17 cellular contexts compared by ENCODE assay signal in the genomic region with DNA sequence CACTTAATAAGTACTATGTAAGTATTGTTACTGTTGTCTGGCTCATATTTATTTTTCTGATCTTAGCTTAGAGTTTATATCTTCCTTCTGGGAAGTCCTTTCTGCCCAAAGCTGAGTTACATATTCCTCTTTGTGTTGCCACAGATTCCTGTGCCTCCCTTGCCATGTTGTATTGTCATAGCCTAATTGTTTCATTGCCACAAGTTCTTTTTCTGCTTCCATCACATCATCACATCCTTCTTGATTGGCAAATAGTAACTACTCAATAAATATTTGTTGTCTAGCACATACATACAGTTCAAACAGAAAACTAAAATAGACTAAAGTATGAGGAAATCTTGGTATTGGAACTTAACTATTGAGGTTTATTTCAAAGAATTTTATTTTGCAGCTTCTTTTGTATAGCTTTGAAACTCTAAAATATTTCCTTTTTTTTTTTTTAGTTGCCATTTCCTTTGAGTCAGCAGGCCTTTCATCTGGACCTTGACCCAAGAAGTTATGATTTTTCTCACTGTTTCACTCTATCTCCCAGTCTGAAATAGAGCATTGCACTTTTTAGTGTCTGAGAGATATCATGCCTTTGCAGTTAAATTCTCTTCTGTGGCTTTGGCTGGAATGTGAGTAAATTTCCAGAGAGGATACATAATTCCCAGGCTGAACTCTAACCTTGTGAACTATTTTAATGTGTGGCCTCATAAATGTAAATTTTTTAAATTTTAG.
DNase-seq lines count a peak whose midpoint lies in the region; ATAC-seq and TF ChIP-seq lines count a peak whose summit lies in the region.
"Had no signal": no experiment of that assay in that cellular context is flagged by ENCODE, and none has a peak within 500 bp of the region (broad histone marks: within the 10 kb centered on the region; RNA-seq: fewer than 3 reads in every experiment).

No MANE protein-coding gene starts in this region.

- H3K27me3 ChIP-seq in CD8-positive, alpha-beta T cell (ENCODE audit: insufficient read depth, low read length), result no peaks in the 10 kb centered on the region
- H3K27me3 ChIP-seq in KMS-11 (ENCODE audit: insufficient read depth, low read depth), result no peaks in the 10 kb centered on the region
- no peaks in the 10 kb centered on the region for H3K27me3 ChIP-seq in naive thymus-derived CD4-positive, alpha-beta T cell (ENCODE audit: control insufficient read depth in 2 of 2, insufficient read depth in 2 of 2, low read length in 2 of 2)
- H3K27me3 ChIP-seq: dorsolateral prefrontal cortex, foreskin keratinocyte, upper lobe of left lung had no signal

- no peak overlapping the region for H3K9ac ChIP-seq in KMS-11

- H3K27ac Mint-ChIP-seq in CD8-positive, alpha-beta T cell, result peak overlapping the region; percentile 72
- H3K27ac Mint-ChIP-seq in naive thymus-derived CD4-positive, alpha-beta T cell, result peak overlapping the region in 8 of 9 donors; percentile 17 to 79 (median 57)

- H3K36me3 ChIP-seq in CD8-positive, alpha-beta T cell (ENCODE audit: insufficient read depth, low read length), result no peaks in the 10 kb centered on the region
- no peaks in the 10 kb centered on the region for H3K36me3 ChIP-seq in KMS-11 (ENCODE audit: insufficient read depth)
- H3K36me3 ChIP-seq in naive thymus-derived CD4-positive, alpha-beta T cell (ENCODE audit: control insufficient read depth in 2 of 3, insufficient read depth in 3 of 3, low read length in 3 of 3), result no peaks in the 10 kb centered on the region
- H3K36me3 ChIP-seq: upper lobe of left lung had no signal

- intact Hi-C loops in CD8-positive, alpha-beta T cell (cut with DNase I, micrococcal nuclease), result no loop called here
- intact Hi-C loops in naive thymus-derived CD4-positive, alpha-beta T cell (cut with micrococcal nuclease), result no loop called here

- H3K9me3 ChIP-seq in CD8-positive, alpha-beta T cell (ENCODE audit: low read length), result no peaks in the 10 kb centered on the region
- H3K9me3 ChIP-seq in naive thymus-derived CD4-positive, alpha-beta T cell (ENCODE audit: control insufficient read depth in 2 of 3, low read length in 3 of 3), result no peaks in the 10 kb centered on the region
- H3K9me3 ChIP-seq: upper lobe of left lung had no signal

- H3K27me3 Mint-ChIP-seq in CD8-positive, alpha-beta T cell (ENCODE audit: low read depth), result no peaks in the 10 kb centered on the region
- no peaks in the 10 kb centered on the region for H3K27me3 Mint-ChIP-seq in naive thymus-derived CD4-positive, alpha-beta T cell

- H4K20me1 ChIP-seq in KMS-11 (ENCODE audit: insufficient read depth), result peaks cover 18% of the 10 kb centered on the region

- ATAC-seq in CD8-positive, alpha-beta T cell, result no peak
- ATAC-seq in naive thymus-derived CD4-positive, alpha-beta T cell, result no peak
- ATAC-seq: foreskin keratinocyte had no signal

- H3K4me3 ChIP-seq in CD8-positive, alpha-beta T cell (ENCODE audit: low read depth, low read length), result no peak overlapping the region
- no peak overlapping the region for H3K4me3 ChIP-seq in KMS-11 (IDR thresholded peaks at IDR 0.05; ENCODE audit: insufficient read depth, low read depth, low read length)
- no peak overlapping the region for H3K4me3 ChIP-seq in naive thymus-derived CD4-positive, alpha-beta T cell (ENCODE audit: low read length)
- H3K4me3 ChIP-seq: dorsolateral prefrontal cortex, PC-9, upper lobe of left lung had no signal

- H3K79me2 ChIP-seq in KMS-11 (ENCODE audit: insufficient read depth, low read depth), result peaks cover 96% of the 10 kb centered on the region

- CTCF ChIA-PET in CD8-positive, alpha-beta T cell (lab: Charles Lee), result interaction anchor here (1.7 kb wide), 1 partner anchor 95 kb away, joined by 4 read pairs; no protein-coding TSS in a partner anchor
- CTCF ChIA-PET in naive thymus-derived CD4-positive, alpha-beta T cell (lab: Charles Lee), result interaction anchor here (0.6 kb wide), 1 partner anchor 220 kb away, joined by 3 read pairs; no protein-coding TSS in a partner anchor

- peak overlapping the region; percentile 33; the same call in 1 of the 2 replicates for H3K4me2 ChIP-seq in KMS-11
- H3K4me2 ChIP-seq: PC-9 had no signal

- no peak for DNase-seq in CD8-positive, alpha-beta T cell
- DNase-seq in dermis blood vessel endothelial cell (peak; percentile 38), C1 segment of cervical spinal cord (lab: John Stamatoyannopoulos, UW) (no peak), RKO (ENCODE audit: low spot score) (no peak), pons (ENCODE audit: low spot score) (no peak), NAMALWA (ENCODE audit: low spot score) (no peak)
- DNase-seq in naive thymus-derived CD4-positive, alpha-beta T cell, result no peak
- DNase-seq: activated CD4-positive, CD25-positive, alpha-beta regulatory T cell treated with anti-CD3 and anti-CD28 coated beads, Interleukin-2, amount 50 U/mL, for 72 hours; aorta; dorsolateral prefrontal cortex; foreskin keratinocyte; NCI-H187; NCI-H510A treated with DMSO at 0.1 percent for 48 hours; PC-9; retina; upper lobe of left lung had no signal

- no peak overlapping the region for H3K4me3 Mint-ChIP-seq in CD8-positive, alpha-beta T cell
- peak overlapping the region in 3 of 10 donors; percentile 46 to 58 (median 52) for H3K4me3 Mint-ChIP-seq in naive thymus-derived CD4-positive, alpha-beta T cell

- peaks cover 4% of the 10 kb centered on the region for H3K36me3 Mint-ChIP-seq in CD8-positive, alpha-beta T cell
- peaks cover 5 to 21% (median 10%) of the 10 kb centered on the region in 5 donors for H3K36me3 Mint-ChIP-seq in naive thymus-derived CD4-positive, alpha-beta T cell

- no peak overlapping the region for H3K27ac ChIP-seq in CD8-positive, alpha-beta T cell (ENCODE audit: low read depth, low read length)
- peak overlapping the region; percentile 24; the same call in 1 of the 2 replicates for H3K27ac ChIP-seq in KMS-11
- H3K27ac ChIP-seq in naive thymus-derived CD4-positive, alpha-beta T cell (ENCODE audit: low read depth, low read length), result no peak overlapping the region
- H3K27ac ChIP-seq: foreskin keratinocyte, PC-9, upper lobe of left lung had no signal

- peaks cover 57% of the 10 kb centered on the region for H3K4me1 Mint-ChIP-seq in CD8-positive, alpha-beta T cell (ENCODE audit: low read depth)
- H3K4me1 Mint-ChIP-seq in naive thymus-derived CD4-positive, alpha-beta T cell, result peaks cover 27 to 78% (median 69%) of the 10 kb centered on the region in 7 donors

- no peaks in the 10 kb centered on the region for H3K9me3 Mint-ChIP-seq in CD8-positive, alpha-beta T cell
- H3K9me3 Mint-ChIP-seq in naive thymus-derived CD4-positive, alpha-beta T cell, result no peaks in the 10 kb centered on the region

- POLR2A ChIA-PET in CD8-positive, alpha-beta T cell (lab: Charles Lee), result no interaction called here
- POLR2A ChIA-PET in naive thymus-derived CD4-positive, alpha-beta T cell (lab: Charles Lee), result interaction anchor here (1.2 kb wide), 1 partner anchor 13 kb away, joined by 3 read pairs; no protein-coding TSS in a partner anchor

- TF ChIP-seq CTCF in CD8-positive, alpha-beta T cell (IDR thresholded peaks at IDR 0.05), result no peak
- no peak for TF ChIP-seq CTCF in KMS-11 (conservative IDR thresholded peaks at IDR 0.05; ENCODE audit: low read depth, low read length)

- peaks cover 35% of the 10 kb centered on the region for H3K4me1 ChIP-seq in CD8-positive, alpha-beta T cell (ENCODE audit: insufficient read depth, low read length)
- peaks cover 65% of the 10 kb centered on the region for H3K4me1 ChIP-seq in KMS-11 (ENCODE audit: low read depth, poor library complexity, severe bottlenecking)
- peaks cover 0 to 17% of the 10 kb centered on the region in 2 donors for H3K4me1 ChIP-seq in naive thymus-derived CD4-positive, alpha-beta T cell (ENCODE audit: control insufficient read depth in 2 of 2, insufficient read depth in 2 of 2, low read length in 2 of 2)
- H3K4me1 ChIP-seq: foreskin keratinocyte had no signal

- H2AFZ ChIP-seq in KMS-11 (ENCODE audit: low read depth), result no peak overlapping the region
- H2AFZ ChIP-seq: PC-9 had no signal
